Comparison of ENCODE assay signal across 8 cellular contexts in genomic region chr19:49850487-49851342, GRCh38. TPM values are rescaled to one million over a fixed set of nuclear protein-coding genes. Genes with fewer than 3 reads are reported as not detected.
DNase-seq lines count a peak whose midpoint lies in the region; ATAC-seq and TF ChIP-seq lines count a peak whose summit lies in the region.

Gene PTOV1, plus strand, starts transcription at chr19:49851159.

- H3K4ac ChIP-seq in trophoblast cell (ENCODE audit: low read depth, low read length): peak within 1 kb of the TSS; percentile 89

- H3K14ac ChIP-seq in trophoblast cell (ENCODE audit: low read length): peak within 1 kb of the TSS; percentile 94

- H3K4me3 ChIP-seq in SU-DHL-6 (ENCODE audit: insufficient read depth, low read length, poor library complexity, severe bottlenecking) (peak within 1 kb of the TSS; percentile 45), cardiac muscle cell (peak within 1 kb of the TSS; percentile 79), trophoblast cell (ENCODE audit: low read depth, low read length) (peak within 1 kb of the TSS; percentile 88), tibial nerve (peak within 1 kb of the TSS; percentile 91 to 97 (median 96))

- peak; percentile 78 for ATAC-seq in HG02678 (IDR thresholded peaks at IDR 0.05; ENCODE audit: unreplicated experiment)

- H3K9me3 ChIP-seq in SU-DHL-6 (ENCODE audit: insufficient read depth, low read length): no peaks in the 10 kb centered on the region
- no peaks in the 10 kb centered on the region for H3K9me3 ChIP-seq in cardiac muscle cell (ENCODE audit: low read depth)
- H3K9me3 ChIP-seq in trophoblast cell (ENCODE audit: insufficient read depth, low read depth, low read length): no peaks in the 10 kb centered on the region
- H3K9me3 ChIP-seq in tibial nerve: peaks cover 0 to 5% (median 1%) of the 10 kb centered on the region in 4 donors

- H2AFZ ChIP-seq in SU-DHL-6 (ENCODE audit: low read depth, low read length, severe bottlenecking) (peak within 1 kb of the TSS; percentile 37), trophoblast cell (ENCODE audit: insufficient read depth, low read length, poor library complexity) (peak within 1 kb of the TSS; percentile 68)

- peak within 1 kb of the TSS; percentile 84 for H4K12ac ChIP-seq in trophoblast cell (ENCODE audit: low read depth, low read length)

- H3K27me3 ChIP-seq in SU-DHL-6 (ENCODE audit: low read length): no peaks in the 10 kb centered on the region
- H3K27me3 ChIP-seq in cardiac muscle cell: no peaks in the 10 kb centered on the region
- no peaks in the 10 kb centered on the region for H3K27me3 ChIP-seq in trophoblast cell (ENCODE audit: insufficient read depth, low read length)
- no peaks in the 10 kb centered on the region for H3K27me3 ChIP-seq in tibial nerve

- H4K91ac ChIP-seq in trophoblast cell (ENCODE audit: low read depth, low read length): peak within 1 kb of the TSS; percentile 98

- no peak within 1 kb of the TSS for H3K23ac ChIP-seq in trophoblast cell (ENCODE audit: low read length)

- WGBS in trophoblast cell (ENCODE audit: extremely low coverage, insufficient coverage, insufficient read length): no CpG with 5 or more reads among the region's 98 CpGs
- 1 to 6% methylated on average over 57 to 87 of the region's 98 CpGs for WGBS in tibial nerve, 2 donors

- 0 out of 2 replicates have a peak, but pooled peaks cover 3% of the 10 kb centered on the region for H4K20me1 ChIP-seq in SU-DHL-6 (ENCODE audit: low read depth, low read length)

- H3K9me2 ChIP-seq in SU-DHL-6 (replicated peaks; ENCODE audit: insufficient read depth, low read length): no peaks in the 10 kb centered on the region

- peak within 1 kb of the TSS; percentile 51 for H2AK5ac ChIP-seq in trophoblast cell (ENCODE audit: low read length)

- H3K4me2 ChIP-seq in SU-DHL-6 (ENCODE audit: low read depth, low read length, poor library complexity, severe bottlenecking) (peak within 1 kb of the TSS; percentile 57), trophoblast cell (ENCODE audit: low read length) (peak within 1 kb of the TSS; percentile 97)

- peaks cover 15% of the 10 kb centered on the region for H3F3A ChIP-seq in SU-DHL-6 (ENCODE audit: insufficient read depth)

- POLR2A ChIA-PET in GM10248 (lab: Yijun Ruan, JAX): interaction anchor here (0.5 to 2.4 kb wide), 6 partner anchors 18 to 1275 kb away, joined by 3 to 11 read pairs (median 6); partner anchors contain the start of gene AP2A1

- H3K36me3 ChIP-seq in SU-DHL-6 (ENCODE audit: low read length) (no peaks in the 10 kb centered on the region), cardiac muscle cell (peaks cover 13% of the 10 kb centered on the region), trophoblast cell (ENCODE audit: control insufficient read depth in 1 of 2, insufficient read depth in 2 of 2, low read length in 2 of 2) (peaks cover 22 to 26% of the 10 kb centered on the region in 2 experiments), tibial nerve (peaks cover 0 to 17% (median 0%) of the 10 kb centered on the region in 3 donors)

- TF ChIP-seq CTCF in GM10248 (IDR thresholded peaks at IDR 0.05; ENCODE audit: control extremely low read depth, extremely low read depth, low read depth, missing control alignments) (no peak), SU-DHL-6 (IDR thresholded peaks at IDR 0.05; ENCODE audit: insufficient read depth, low read length, poor library complexity, severe bottlenecking) (no peak), cardiac muscle cell (IDR thresholded peaks at IDR 0.05; ENCODE audit: low read depth, low read length) (no peak), tibial nerve (IDR thresholded peaks at IDR 0.05) (peak in 2 of 5 experiments; percentile 39 to 44)

- H3K79me2 ChIP-seq in SU-DHL-6 (ENCODE audit: insufficient read depth, low read length) (peaks cover 7% of the 10 kb centered on the region; the same call in 1 of the 2 replicates), trophoblast cell (ENCODE audit: control insufficient read depth, insufficient read depth, low read length, poor library complexity) (peaks cover 14% of the 10 kb centered on the region)

- DNase-seq in GM10248 (ENCODE audit: extremely low spot score) (peak; percentile 98), NCI-H1417 (lab: John Stamatoyannopoulos, UW) (peak; percentile 92 to 97 (median 94)), cardiac muscle cell (ENCODE audit: low read depth in 1 of 2, low spot score in 1 of 2) (peak; percentile 95 to 96), trophoblast cell (peak; percentile 93 to 95), tibial nerve (ENCODE audit: low spot score in 2 of 2) (peak; percentile 81 to 82)
- DNase-seq in activated naive CD8-positive, alpha-beta T cell treated with anti-CD3 and anti-CD28 coated beads, Interleukin-2, amount 50 U/mL, for 16 hours (ENCODE audit: low read depth, low spot score): peak; percentile 68

- peaks cover 7% of the 10 kb centered on the region for H3K79me1 ChIP-seq in trophoblast cell (ENCODE audit: low read length)

- TF ChIP-seq POLR2A in tibial nerve (IDR thresholded peaks at IDR 0.05): peak; percentile 77 to 93

- CTCF ChIA-PET in GM10248 (lab: Yijun Ruan, JAX): interaction anchor here (0.7 to 1.5 kb wide), 5 partner anchors 11 to 40 kb away, joined by 3 to 4 read pairs (median 3); no protein-coding TSS in a partner anchor

- peak; percentile 80 to 94 for TF ChIP-seq EP300 in tibial nerve (IDR thresholded peaks at IDR 0.05)

- peak within 1 kb of the TSS; percentile 48 for H3K9ac ChIP-seq in SU-DHL-6 (ENCODE audit: low read length)
- H3K9ac ChIP-seq in trophoblast cell (ENCODE audit: low read length): peak within 1 kb of the TSS; percentile 91

- H3K4me1 ChIP-seq in cardiac muscle cell (ENCODE audit: low read depth): peaks cover 10% of the 10 kb centered on the region
- H3K4me1 ChIP-seq in trophoblast cell (ENCODE audit: control insufficient read depth in 1 of 2, insufficient read depth in 2 of 2, low read length in 2 of 2): peaks cover 7 to 17% of the 10 kb centered on the region in 2 experiments
- peaks cover 0 to 44% (median 24%) of the 10 kb centered on the region in 4 donors for H3K4me1 ChIP-seq in tibial nerve

- H2BK12ac ChIP-seq in trophoblast cell (ENCODE audit: low read length): no peak within 1 kb of the TSS

- H4K8ac ChIP-seq in trophoblast cell (ENCODE audit: low read depth, low read length): peak within 1 kb of the TSS; percentile 95

- H2BK120ac ChIP-seq in trophoblast cell (ENCODE audit: insufficient read depth, low read length, poor library complexity): peak within 1 kb of the TSS; percentile 86

- H3K18ac ChIP-seq in trophoblast cell (ENCODE audit: low read length): peak within 1 kb of the TSS; percentile 98

- peak within 1 kb of the TSS; percentile 82 for H3K27ac ChIP-seq in SU-DHL-6 (ENCODE audit: low read depth, low read length)
- H3K27ac ChIP-seq in cardiac muscle cell: peak within 1 kb of the TSS; percentile 97
- H3K27ac ChIP-seq in trophoblast cell (ENCODE audit: low read depth, low read length): peak within 1 kb of the TSS; percentile 99
- peak within 1 kb of the TSS; percentile 99 to 100 (median 100) for H3K27ac ChIP-seq in tibial nerve

- peak within 1 kb of the TSS; percentile 93 for H2BK5ac ChIP-seq in trophoblast cell (ENCODE audit: low read depth, low read length, poor library complexity)

RNA-seq across cellular contexts. Expression of gene PTOV1, which starts in this region (rescaled TPM):
- total RNA-seq in cardiac muscle cell (290 and 380 TPM in 2 replicates), tibial nerve (100 to 1,000 TPM in 2 of 4 donors, 10 to 100 TPM in 2; 75.6 to 113 (median 91.9) TPM)
- 445 and 583 TPM in 2 replicates for polyA plus RNA-seq in cardiac muscle cell
- 233 and 241 TPM in 2 replicates for polyA plus RNA-seq in trophoblast cell (2013)

Comparison
In these comparisons a context has a peak if more than half of its experiments do, and no peak if none do; other contexts are left out.
1. Peak in every context shown above with its lines: DNase-seq, ATAC-seq, H3K4me3 ChIP-seq and H3K27ac ChIP-seq.
2. H3K4me3 ChIP-seq: peak in every context shown above with its lines; median percentile 96 in tibial nerve; 88 in trophoblast cell; 79 in cardiac muscle cell; 45 in SU-DHL-6.